Comparison of ENCODE assay signal across 32 cellular contexts in genomic region chr6:81640891-81641290, GRCh38.
"Had no signal": no experiment of that assay in that cellular context is flagged by ENCODE, and none has a peak within 500 bp of the region (broad histone marks: within the 10 kb centered on the region; RNA-seq: fewer than 3 reads in every experiment).

No MANE protein-coding gene starts in this region.

- ATAC-seq: activated naive CD4-positive, alpha-beta T cell treated with anti-CD3 and anti-CD28 coated beads, Interleukin-2, amount 50 U/mL, for 72 hours; activated naive CD8-positive, alpha-beta T cell treated with anti-CD3 and anti-CD28 coated beads, Interleukin-2, amount 50 U/mL, for 24 hours; activated T-cell treated with anti-CD3 and anti-CD28 coated beads, Interleukin-2, amount 50 U/mL, for 4 hours; activated T-cell treated with anti-CD3 and anti-CD28 coated beads, Interleukin-2, amount 50 U/mL, for 72 hours; activated T-helper 17 cell treated with anti-CD3 and anti-CD28 coated beads, Interleukin-2, amount 50 U/mL, for 72 hours; body of pancreas had no signal

- H3K27me3 ChIP-seq: adrenal gland, ascending aorta, brain microvascular endothelial cell, breast epithelium, cardiac muscle cell had no signal

- H3K36me3 ChIP-seq: adrenal gland, ascending aorta, brain microvascular endothelial cell, breast epithelium, cardiac muscle cell had no signal

- H3K4me1 ChIP-seq: adrenal gland, ascending aorta, body of pancreas, breast epithelium had no signal

- H3K4me3 ChIP-seq: adrenal gland, ascending aorta, body of pancreas, breast epithelium, cardiac muscle cell had no signal

- H3K27ac ChIP-seq: adrenal gland, ascending aorta, body of pancreas, brain microvascular endothelial cell, breast epithelium, cardiac muscle cell had no signal

- DNase-seq: activated effector memory CD4-positive, alpha-beta T cell treated with anti-CD3 and anti-CD28 coated beads, Interleukin-2, amount 50 U/mL, for 16 hours; activated effector memory CD4-positive, alpha-beta T cell treated with Interleukin-2 at 50 U/mL for 16 hours; activated gamma-delta T cell; activated gamma-delta T cell treated with Interleukin-2 at 50 U/mL for 16 hours; activated naive CD4-positive, alpha-beta T cell; activated naive CD4-positive, alpha-beta T cell treated with anti-CD3 and anti-CD28 coated beads for 36 hours; activated naive CD4-positive, alpha-beta T cell treated with anti-CD3 and anti-CD28 coated beads, Interleukin-2, amount 10 ng/mL, durations not matched to agents 7 days and 5 days; activated naive CD4-positive, alpha-beta T cell treated with anti-CD3 and anti-CD28 coated beads, Interleukin-2, amount 50 U/mL, for 16 hours; activated naive CD4-positive, alpha-beta T cell treated with Interleukin-2 at 50 U/mL for 16 hours; activated naive CD8-positive, alpha-beta T cell treated with anti-CD3 and anti-CD28 coated beads for 36 hours; activated naive CD8-positive, alpha-beta T cell treated with anti-CD3 and anti-CD28 coated beads, Interleukin-2, amount 10 ng/mL, durations not matched to agents 7 days and 5 days; activated naive CD8-positive, alpha-beta T cell treated with anti-CD3 and anti-CD28 coated beads, Interleukin-2, amount 50 U/mL, for 24 hours; activated T-cell treated with anti-CD3 and anti-CD28 coated beads, Interleukin-2, amount 50 U/mL, for 1 hour; activated T-cell treated with anti-CD3 and anti-CD28 coated beads, Interleukin-2, amount 50 U/mL, for 24 hours; activated T-cell treated with anti-CD3 and anti-CD28 coated beads, Interleukin-2, amount 50 U/mL, for 4 hours; activated T-cell treated with anti-CD3 and anti-CD28 coated beads, Interleukin-2, amount 50 U/mL, for 48 hours; activated T-cell treated with anti-CD3 and anti-CD28 coated beads, Interleukin-2, amount 50 U/mL, for 72 hours; adrenal gland; amniotic stem cell; amygdala; anterior cingulate cortex; aorta; body of pancreas; brain microvascular endothelial cell; caudate nucleus; central memory CD4-positive, alpha-beta T cell; cerebellar nuclear complex had no signal

- H3K9me3 ChIP-seq: adrenal gland, body of pancreas had no signal
